19 cellular contexts compared by ENCODE assay signal in the genomic region with DNA sequence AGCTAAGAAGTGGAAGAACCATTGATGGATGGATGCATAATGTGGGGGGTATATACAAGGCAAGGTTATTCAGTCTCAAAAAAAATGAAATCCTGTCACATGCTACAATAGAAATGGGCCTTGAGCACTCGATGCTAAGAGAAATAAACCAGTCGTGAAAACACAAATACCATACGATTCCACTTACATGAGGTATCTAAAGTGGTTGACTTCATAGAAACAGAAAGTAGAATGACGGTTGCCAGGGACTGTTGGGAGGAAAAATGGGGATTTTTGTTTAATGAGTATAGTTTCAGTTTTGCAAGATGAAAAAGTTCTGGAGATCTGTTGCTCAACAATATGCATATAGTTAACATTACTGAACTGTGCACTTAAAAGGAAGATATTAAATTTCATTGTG.
A peak's percentile ranks its signal among the peaks of the same experiment; 100 is the strongest.
DNase-seq lines count a peak whose midpoint lies in the region; ATAC-seq lines count a peak whose summit lies in the region.
"Had no signal": no experiment of that assay in that cellular context is flagged by ENCODE, and none has a peak within 500 bp of the region (broad histone marks: within the 10 kb centered on the region; RNA-seq: fewer than 3 reads in every experiment).

No MANE protein-coding gene starts in this region.

- no peaks in the 10 kb centered on the region for H3K36me3 Mint-ChIP-seq in activated naive CD4-positive, alpha-beta T cell treated with anti-CD3 and anti-CD28 coated beads, Interleukin-2, amount 50 U/mL, for 72 hours
- H3K36me3 Mint-ChIP-seq: activated naive CD8-positive, alpha-beta T cell treated with anti-CD3 and anti-CD28 coated beads, Interleukin-2, amount 10 ng/mL, durations not matched to agents 7 days and 5 days; CD8-positive, alpha-beta memory T cell; type B pancreatic cell had no signal

- H3K9me3 Mint-ChIP-seq in activated naive CD4-positive, alpha-beta T cell treated with anti-CD3 and anti-CD28 coated beads, Interleukin-2, amount 50 U/mL, for 72 hours: no peaks in the 10 kb centered on the region
- H3K9me3 Mint-ChIP-seq: CD8-positive, alpha-beta memory T cell; type B pancreatic cell had no signal

- peak; percentile 53 for ATAC-seq in HG02759 (IDR thresholded peaks at IDR 0.05; ENCODE audit: unreplicated experiment)
- peak; percentile 76 to 80 for ATAC-seq in activated naive CD4-positive, alpha-beta T cell treated with anti-CD3 and anti-CD28 coated beads, Interleukin-2, amount 50 U/mL, for 72 hours
- ATAC-seq in HG02623 (IDR thresholded peaks at IDR 0.05; ENCODE audit: unreplicated experiment): no peak
- ATAC-seq: lower lobe of right lung had no signal

- peak; percentile 7 for DNase-seq in stimulated activated CD4-positive, alpha-beta T cell treated with anti-CD3 and anti-CD28 coated beads, Interleukin-4, amount 100 ng/mL, for 24 hours
- DNase-seq in stimulated activated CD4-positive, alpha-beta T cell treated with anti-CD3 and anti-CD28 coated beads, Interleukin-4, amount 100 ng/mL, for 4 hours: no peak
- DNase-seq in activated naive CD4-positive, alpha-beta T cell treated with anti-CD3 and anti-CD28 coated beads, Interleukin-2, amount 50 U/mL, for 72 hours (ENCODE audit: low spot score in 2 of 2): no peak
- DNase-seq in HCEC 1CT (no peak), GF-D8 (lab: John Stamatoyannopoulos, UW) (no peak)
- DNase-seq: activated CD4-positive, alpha-beta T cell treated with anti-CD3 and anti-CD28 coated beads, Interleukin-2, amount 50 U/mL, for 1 hour; activated naive CD8-positive, alpha-beta T cell treated with anti-CD3 and anti-CD28 coated beads, Interleukin-2, amount 10 ng/mL, durations not matched to agents 7 days and 5 days; CD8-positive, alpha-beta memory T cell; head of caudate nucleus; IMR-90; kidney glomerular epithelial cell; lower lobe of right lung; NCI-H1092 treated with DMSO at 0.1 percent for 48 hours; NCI-H2029; NCI-H526 treated with DMSO at 0.1 percent for 48 hours; sigmoid colon had no signal

- H3K27ac Mint-ChIP-seq in activated naive CD4-positive, alpha-beta T cell treated with anti-CD3 and anti-CD28 coated beads, Interleukin-2, amount 50 U/mL, for 72 hours: no peak overlapping the region
- H3K27ac Mint-ChIP-seq: activated naive CD8-positive, alpha-beta T cell treated with anti-CD3 and anti-CD28 coated beads, Interleukin-2, amount 10 ng/mL, durations not matched to agents 7 days and 5 days; type B pancreatic cell had no signal
